1 cellular context compared by ENCODE assay signal in the genomic region with DNA sequence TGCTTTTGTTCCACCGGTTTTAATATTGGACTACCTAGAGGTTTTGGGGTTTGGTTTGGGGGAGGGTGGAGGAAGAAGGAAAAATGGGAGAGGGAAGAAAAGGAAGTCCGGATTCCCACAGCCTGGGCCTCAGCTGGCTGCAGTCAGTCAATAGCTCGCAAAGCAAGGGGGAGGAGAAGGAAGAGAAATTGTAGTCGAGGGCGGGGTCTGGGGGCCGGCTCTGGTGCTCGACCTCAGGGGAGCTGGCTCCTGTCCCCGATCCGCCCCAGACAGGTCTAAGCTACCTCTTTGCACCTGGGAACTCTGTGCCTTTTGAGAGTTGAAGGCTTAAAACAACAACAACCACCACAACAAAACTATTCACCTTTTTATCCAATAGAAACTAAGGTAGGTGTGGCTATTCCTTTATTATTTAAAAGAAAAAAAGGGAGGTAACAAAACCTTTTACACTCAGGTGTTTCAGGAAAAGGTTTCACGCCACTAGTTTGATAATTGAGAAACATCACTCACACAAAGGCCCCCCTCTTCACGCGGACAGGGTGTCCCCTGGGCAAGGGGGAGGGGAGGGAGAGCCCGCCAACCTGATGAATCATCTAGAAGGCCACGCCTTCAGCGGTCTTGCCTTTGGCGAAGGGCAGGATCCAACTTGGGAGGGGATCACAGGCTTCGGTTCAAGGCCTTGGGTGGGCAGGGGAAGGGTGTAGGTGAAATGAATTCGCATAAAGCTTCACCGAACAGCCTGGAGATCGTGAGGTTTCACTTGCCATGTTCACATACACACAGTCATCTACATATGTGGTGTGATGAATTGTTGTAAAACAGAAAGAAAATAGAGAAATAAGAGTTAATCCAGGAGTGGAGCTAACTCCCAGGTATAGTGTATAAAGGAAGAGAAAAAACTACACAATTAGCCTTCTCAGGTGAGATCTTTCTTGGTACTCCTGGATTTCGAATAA.
TF ChIP-seq lines count a peak whose summit lies in the region.

No MANE protein-coding gene starts in this region.

TF ChIP-seq in K562, 482 proteins besides CTCF, POLR2A, EP300 and RAD21 (continued from another document):
- TF ChIP-seq, protein P1, sequence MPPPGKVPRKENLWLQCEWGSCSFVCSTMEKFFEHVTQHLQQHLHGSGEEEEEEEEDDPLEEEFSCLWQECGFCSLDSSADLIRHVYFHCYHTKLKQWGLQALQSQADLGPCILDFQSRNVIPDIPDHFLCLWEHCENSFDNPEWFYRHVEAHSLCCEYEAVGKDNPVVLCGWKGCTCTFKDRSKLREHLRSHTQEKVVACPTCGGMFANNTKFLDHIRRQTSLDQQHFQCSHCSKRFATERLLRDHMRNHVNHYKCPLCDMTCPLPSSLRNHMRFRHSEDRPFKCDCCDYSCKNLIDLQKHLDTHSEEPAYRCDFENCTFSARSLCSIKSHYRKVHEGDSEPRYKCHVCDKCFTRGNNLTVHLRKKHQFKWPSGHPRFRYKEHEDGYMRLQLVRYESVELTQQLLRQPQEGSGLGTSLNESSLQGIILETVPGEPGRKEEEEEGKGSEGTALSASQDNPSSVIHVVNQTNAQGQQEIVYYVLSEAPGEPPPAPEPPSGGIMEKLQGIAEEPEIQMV (tag; conservative IDR thresholded peaks at IDR 0.05; ENCODE audit: low read depth): no peak
- TF ChIP-seq ZNF197 (CRISPR knock-in tag; IDR thresholded peaks at IDR 0.05; ENCODE audit: low read depth) (no peak), MTA3 (IDR thresholded peaks at IDR 0.05; ENCODE audit: borderline replicate concordance) (peak; percentile 4; the same call in 1 of the 2 replicates), CBFA2T3 (IDR thresholded peaks at IDR 0.05) (no peak), SREBF1 (IDR thresholded peaks at IDR 0.05; ENCODE audit: borderline replicate concordance, low read depth, low read length) (no peak), ZNF707 (CRISPR knock-in tag; conservative IDR thresholded peaks at IDR 0.05) (no peak), ARID1B (IDR thresholded peaks at IDR 0.05) (peak; percentile 49), ZNF444 (CRISPR knock-in tag; IDR thresholded peaks at IDR 0.05) (0 out of 2 replicates have a peak, but pooled peaks have one; percentile 50), MAFG (tag; conservative IDR thresholded peaks at IDR 0.05) (no peak), NONO (IDR thresholded peaks at IDR 0.05; ENCODE audit: low read depth in 2 of 2, low read length in 1 of 2) (no peak), EWSR1 (IDR thresholded peaks at IDR 0.05; ENCODE audit: borderline replicate concordance, low read depth, partially characterized antibody) (no peak), SRSF1 (IDR thresholded peaks at IDR 0.05; ENCODE audit: low read depth, low read length) (no peak), JUND (IDR thresholded peaks at IDR 0.05; ENCODE audit: borderline replicate concordance, low read depth, low read length) (peak; percentile 95), JUND (tag; IDR thresholded peaks at IDR 0.05; ENCODE audit: borderline replicate concordance, low read depth, low read length) (peak; percentile 90; the same call in 2 of the 3 replicates), EGR1 (conservative IDR thresholded peaks at IDR 0.05) (no peak), PML (IDR thresholded peaks at IDR 0.05; ENCODE audit: low read length) (no peak; the same call in 1 of the 2 replicates), SMARCB1 (IDR thresholded peaks at IDR 0.05; ENCODE audit: insufficient read length, low read depth) (no peak), ZNF583 (CRISPR knock-in tag; IDR thresholded peaks at IDR 0.05) (no peak), NR2F6 (CRISPR knock-in tag; IDR thresholded peaks at IDR 0.05) (no peak), MXI1 (IDR thresholded peaks at IDR 0.05; ENCODE audit: low read depth, low read length) (no peak), HLTF (IDR thresholded peaks at IDR 0.05) (no peak), SRSF9 (IDR thresholded peaks at IDR 0.05; ENCODE audit: borderline replicate concordance, low read depth, low read length) (no peak), HIVEP1 (CRISPR knock-in tag; IDR thresholded peaks at IDR 0.05) (no peak)
- TF ChIP-seq, protein P2, sequence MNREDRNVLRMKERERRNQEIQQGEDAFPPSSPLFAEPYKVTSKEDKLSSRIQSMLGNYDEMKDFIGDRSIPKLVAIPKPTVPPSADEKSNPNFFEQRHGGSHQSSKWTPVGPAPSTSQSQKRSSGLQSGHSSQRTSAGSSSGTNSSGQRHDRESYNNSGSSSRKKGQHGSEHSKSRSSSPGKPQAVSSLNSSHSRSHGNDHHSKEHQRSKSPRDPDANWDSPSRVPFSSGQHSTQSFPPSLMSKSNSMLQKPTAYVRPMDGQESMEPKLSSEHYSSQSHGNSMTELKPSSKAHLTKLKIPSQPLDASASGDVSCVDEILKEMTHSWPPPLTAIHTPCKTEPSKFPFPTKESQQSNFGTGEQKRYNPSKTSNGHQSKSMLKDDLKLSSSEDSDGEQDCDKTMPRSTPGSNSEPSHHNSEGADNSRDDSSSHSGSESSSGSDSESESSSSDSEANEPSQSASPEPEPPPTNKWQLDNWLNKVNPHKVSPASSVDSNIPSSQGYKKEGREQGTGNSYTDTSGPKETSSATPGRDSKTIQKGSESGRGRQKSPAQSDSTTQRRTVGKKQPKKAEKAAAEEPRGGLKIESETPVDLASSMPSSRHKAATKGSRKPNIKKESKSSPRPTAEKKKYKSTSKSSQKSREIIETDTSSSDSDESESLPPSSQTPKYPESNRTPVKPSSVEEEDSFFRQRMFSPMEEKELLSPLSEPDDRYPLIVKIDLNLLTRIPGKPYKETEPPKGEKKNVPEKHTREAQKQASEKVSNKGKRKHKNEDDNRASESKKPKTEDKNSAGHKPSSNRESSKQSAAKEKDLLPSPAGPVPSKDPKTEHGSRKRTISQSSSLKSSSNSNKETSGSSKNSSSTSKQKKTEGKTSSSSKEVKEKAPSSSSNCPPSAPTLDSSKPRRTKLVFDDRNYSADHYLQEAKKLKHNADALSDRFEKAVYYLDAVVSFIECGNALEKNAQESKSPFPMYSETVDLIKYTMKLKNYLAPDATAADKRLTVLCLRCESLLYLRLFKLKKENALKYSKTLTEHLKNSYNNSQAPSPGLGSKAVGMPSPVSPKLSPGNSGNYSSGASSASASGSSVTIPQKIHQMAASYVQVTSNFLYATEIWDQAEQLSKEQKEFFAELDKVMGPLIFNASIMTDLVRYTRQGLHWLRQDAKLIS (CRISPR knock-in tag; IDR thresholded peaks at IDR 0.05): no peak
- TF ChIP-seq, protein P3, sequence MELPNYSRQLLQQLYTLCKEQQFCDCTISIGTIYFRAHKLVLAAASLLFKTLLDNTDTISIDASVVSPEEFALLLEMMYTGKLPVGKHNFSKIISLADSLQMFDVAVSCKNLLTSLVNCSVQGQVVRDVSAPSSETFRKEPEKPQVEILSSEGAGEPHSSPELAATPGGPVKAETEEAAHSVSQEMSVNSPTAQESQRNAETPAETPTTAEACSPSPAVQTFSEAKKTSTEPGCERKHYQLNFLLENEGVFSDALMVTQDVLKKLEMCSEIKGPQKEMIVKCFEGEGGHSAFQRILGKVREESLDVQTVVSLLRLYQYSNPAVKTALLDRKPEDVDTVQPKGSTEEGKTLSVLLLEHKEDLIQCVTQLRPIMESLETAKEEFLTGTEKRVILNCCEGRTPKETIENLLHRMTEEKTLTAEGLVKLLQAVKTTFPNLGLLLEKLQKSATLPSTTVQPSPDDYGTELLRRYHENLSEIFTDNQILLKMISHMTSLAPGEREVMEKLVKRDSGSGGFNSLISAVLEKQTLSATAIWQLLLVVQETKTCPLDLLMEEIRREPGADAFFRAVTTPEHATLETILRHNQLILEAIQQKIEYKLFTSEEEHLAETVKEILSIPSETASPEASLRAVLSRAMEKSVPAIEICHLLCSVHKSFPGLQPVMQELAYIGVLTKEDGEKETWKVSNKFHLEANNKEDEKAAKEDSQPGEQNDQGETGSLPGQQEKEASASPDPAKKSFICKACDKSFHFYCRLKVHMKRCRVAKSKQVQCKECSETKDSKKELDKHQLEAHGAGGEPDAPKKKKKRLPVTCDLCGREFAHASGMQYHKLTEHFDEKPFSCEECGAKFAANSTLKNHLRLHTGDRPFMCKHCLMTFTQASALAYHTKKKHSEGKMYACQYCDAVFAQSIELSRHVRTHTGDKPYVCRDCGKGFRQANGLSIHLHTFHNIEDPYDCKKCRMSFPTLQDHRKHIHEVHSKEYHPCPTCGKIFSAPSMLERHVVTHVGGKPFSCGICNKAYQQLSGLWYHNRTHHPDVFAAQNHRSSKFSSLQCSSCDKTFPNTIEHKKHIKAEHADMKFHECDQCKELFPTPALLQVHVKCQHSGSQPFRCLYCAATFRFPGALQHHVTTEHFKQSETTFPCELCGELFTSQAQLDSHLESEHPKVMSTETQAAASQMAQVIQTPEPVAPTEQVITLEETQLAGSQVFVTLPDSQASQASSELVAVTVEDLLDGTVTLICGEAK (IDR thresholded peaks at IDR 0.05): no peak
- TF ChIP-seq, protein P3 (CRISPR knock-in tag; IDR thresholded peaks at IDR 0.05): no peak
- TF ChIP-seq, protein P4, sequence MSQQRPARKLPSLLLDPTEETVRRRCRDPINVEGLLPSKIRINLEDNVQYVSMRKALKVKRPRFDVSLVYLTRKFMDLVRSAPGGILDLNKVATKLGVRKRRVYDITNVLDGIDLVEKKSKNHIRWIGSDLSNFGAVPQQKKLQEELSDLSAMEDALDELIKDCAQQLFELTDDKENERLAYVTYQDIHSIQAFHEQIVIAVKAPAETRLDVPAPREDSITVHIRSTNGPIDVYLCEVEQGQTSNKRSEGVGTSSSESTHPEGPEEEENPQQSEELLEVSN (IDR thresholded peaks at IDR 0.05; ENCODE audit: borderline replicate concordance in 1 of 2, extremely low read depth in 1 of 2, insufficient read depth in 1 of 2, insufficient read length in 1 of 2, low read depth in 1 of 2, low read length in 1 of 2, poor library complexity in 1 of 2, severe bottlenecking in 1 of 2): peak in 1 of 2 experiments; percentile 16
- TF ChIP-seq, protein P5, sequence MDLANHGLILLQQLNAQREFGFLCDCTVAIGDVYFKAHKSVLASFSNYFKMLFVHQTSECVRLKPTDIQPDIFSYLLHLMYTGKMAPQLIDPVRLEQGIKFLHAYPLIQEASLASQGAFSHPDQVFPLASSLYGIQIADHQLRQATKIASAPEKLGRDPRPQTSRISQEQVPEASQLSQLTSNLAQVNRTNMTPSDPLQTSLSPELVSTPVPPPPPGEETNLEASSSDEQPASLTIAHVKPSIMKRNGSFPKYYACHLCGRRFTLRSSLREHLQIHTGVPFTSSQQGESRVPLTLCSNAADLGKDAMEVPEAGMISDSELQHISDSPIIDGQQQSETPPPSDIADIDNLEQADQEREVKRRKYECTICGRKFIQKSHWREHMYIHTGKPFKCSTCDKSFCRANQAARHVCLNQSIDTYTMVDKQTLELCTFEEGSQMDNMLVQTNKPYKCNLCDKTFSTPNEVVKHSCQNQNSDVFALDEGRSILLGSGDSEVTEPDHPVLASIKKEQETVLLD (IDR thresholded peaks at IDR 0.05): no peak
- TF ChIP-seq, protein P6, sequence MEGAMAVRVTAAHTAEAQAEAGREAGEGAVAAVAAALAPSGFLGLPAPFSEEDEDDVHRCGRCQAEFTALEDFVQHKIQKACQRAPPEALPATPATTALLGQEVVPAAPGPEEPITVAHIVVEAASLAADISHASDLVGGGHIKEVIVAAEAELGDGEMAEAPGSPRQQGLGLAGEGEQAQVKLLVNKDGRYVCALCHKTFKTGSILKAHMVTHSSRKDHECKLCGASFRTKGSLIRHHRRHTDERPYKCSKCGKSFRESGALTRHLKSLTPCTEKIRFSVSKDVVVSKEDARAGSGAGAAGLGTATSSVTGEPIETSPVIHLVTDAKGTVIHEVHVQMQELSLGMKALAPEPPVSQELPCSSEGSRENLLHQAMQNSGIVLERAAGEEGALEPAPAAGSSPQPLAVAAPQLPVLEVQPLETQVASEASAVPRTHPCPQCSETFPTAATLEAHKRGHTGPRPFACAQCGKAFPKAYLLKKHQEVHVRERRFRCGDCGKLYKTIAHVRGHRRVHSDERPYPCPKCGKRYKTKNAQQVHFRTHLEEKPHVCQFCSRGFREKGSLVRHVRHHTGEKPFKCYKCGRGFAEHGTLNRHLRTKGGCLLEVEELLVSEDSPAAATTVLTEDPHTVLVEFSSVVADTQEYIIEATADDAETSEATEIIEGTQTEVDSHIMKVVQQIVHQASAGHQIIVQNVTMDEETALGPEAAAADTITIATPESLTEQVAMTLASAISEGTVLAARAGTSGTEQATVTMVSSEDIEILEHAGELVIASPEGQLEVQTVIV (CRISPR knock-in tag; IDR thresholded peaks at IDR 0.05; ENCODE audit: borderline replicate concordance): no peak
TF ChIP-seq in K562: peak in this region for 42.
